1 cellular context compared by ENCODE assay signal in the genomic region with DNA sequence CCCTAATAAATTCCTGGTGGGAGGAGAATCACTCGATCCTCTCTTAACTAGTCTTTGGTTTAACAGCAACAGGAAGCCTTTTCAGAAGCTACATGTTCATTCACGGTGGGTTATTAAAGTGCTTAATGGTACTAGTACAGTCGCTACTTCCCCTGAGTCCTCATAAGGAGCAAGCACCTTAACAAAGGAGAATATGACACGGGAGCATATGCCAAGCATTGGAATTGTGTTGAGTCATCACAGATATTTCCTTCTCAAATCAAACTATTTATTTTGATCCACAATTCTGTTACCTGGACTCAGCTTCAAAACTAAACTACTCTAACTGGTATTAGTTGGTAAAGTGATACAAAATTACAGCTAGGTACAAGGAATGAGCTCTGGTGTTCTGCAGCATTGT.
TF ChIP-seq lines count a peak whose summit lies in the region.

No MANE protein-coding gene starts in this region.

TF ChIP-seq in endothelial cell of umbilical vein, 7 proteins besides CTCF, POLR2A, EP300 and RAD21 (continued from another document):
- TF ChIP-seq POLR2AphosphoS5 (IDR thresholded peaks at IDR 0.05; ENCODE audit: insufficient read depth, low read depth, low read length) (no peak), JUN (IDR thresholded peaks at IDR 0.05; ENCODE audit: borderline replicate concordance, insufficient read depth, insufficient read length, low read depth) (no peak)
